ENCODE assay signal across 28 cellular contexts in genomic region chr5:105640328-105640727, GRCh38.
"Had no signal": no experiment of that assay in that cellular context is flagged by ENCODE, and none has a peak within 500 bp of the region (broad histone marks: within the 10 kb centered on the region; RNA-seq: fewer than 3 reads in every experiment).

No MANE protein-coding gene starts in this region.

- H3K4me1 ChIP-seq: ascending aorta had no signal

- H3K9me3 ChIP-seq: ascending aorta had no signal

- H3K27me3 ChIP-seq: ascending aorta had no signal

- H3K4me3 ChIP-seq: ascending aorta had no signal

- H3K36me3 ChIP-seq: ascending aorta, WERI-Rb-1 had no signal

- H3K27ac ChIP-seq: ascending aorta, WERI-Rb-1 had no signal

- ATAC-seq: activated CD4-positive, alpha-beta T cell treated with anti-CD3 and anti-CD28 coated beads for 36 hours; activated CD4-positive, CD25-positive, alpha-beta regulatory T cell treated with anti-CD3 and anti-CD28 coated beads, Interleukin-2, amount 50 U/mL, for 24 hours; activated CD8-positive, alpha-beta memory T cell treated with anti-CD3 and anti-CD28 coated beads, Interleukin-2, amount 10 ng/mL, durations not matched to agents 7 days and 5 days; activated CD8-positive, alpha-beta T cell treated with anti-CD3 and anti-CD28 coated beads, Interleukin-2, amount 10 ng/mL, durations not matched to agents 7 days and 5 days; activated naive CD8-positive, alpha-beta T cell treated with anti-CD3 and anti-CD28 coated beads, Interleukin-2, amount 50 U/mL, for 24 hours had no signal

- DNase-seq: activated CD4-positive, alpha-beta memory T cell treated with anti-CD3 and anti-CD28 coated beads, Interleukin-2, amount 10 ng/mL, durations not matched to agents 7 days and 5 days; activated CD4-positive, alpha-beta T cell treated with anti-CD3 and anti-CD28 coated beads for 1 hour; activated CD4-positive, alpha-beta T cell treated with anti-CD3 and anti-CD28 coated beads for 36 hours; activated CD4-positive, alpha-beta T cell treated with anti-CD3 and anti-CD28 coated beads for 48 hours; activated CD4-positive, alpha-beta T cell treated with anti-CD3 and anti-CD28 coated beads, Interleukin-2, amount 10 ng/mL, durations not matched to agents 7 days and 5 days; activated CD4-positive, alpha-beta T cell treated with anti-CD3 and anti-CD28 coated beads, Interleukin-2, amount 50 U/mL, for 48 hours; activated CD4-positive, CD25-positive, alpha-beta regulatory T cell; activated CD8-positive, alpha-beta memory T cell treated with anti-CD3 and anti-CD28 coated beads for 24 hours; activated CD8-positive, alpha-beta memory T cell treated with anti-CD3 and anti-CD28 coated beads, Interleukin-2, amount 10 ng/mL, durations not matched to agents 7 days and 5 days; activated CD8-positive, alpha-beta memory T cell treated with anti-CD3 and anti-CD28 coated beads, Interleukin-2, amount 50 U/mL, for 48 hours; activated CD8-positive, alpha-beta T cell treated with anti-CD3 and anti-CD28 coated beads, Interleukin-2, amount 10 ng/mL, durations not matched to agents 7 days and 5 days; activated effector memory CD4-positive, alpha-beta T cell treated with Interleukin-2 at 50 U/mL for 16 hours; activated gamma-delta T cell; activated naive CD4-positive, alpha-beta T cell treated with anti-CD3 and anti-CD28 coated beads, Interleukin-2, amount 10 ng/mL, durations not matched to agents 7 days and 5 days; activated naive CD4-positive, alpha-beta T cell treated with Interleukin-2 at 50 U/mL for 16 hours; activated naive CD8-positive, alpha-beta T cell treated with anti-CD3 and anti-CD28 coated beads, Interleukin-2, amount 10 ng/mL, durations not matched to agents 7 days and 5 days; activated naive CD8-positive, alpha-beta T cell treated with anti-CD3 and anti-CD28 coated beads, Interleukin-2, amount 50 U/mL, for 24 hours; activated T-cell treated with anti-CD3 and anti-CD28 coated beads, Interleukin-2, amount 50 U/mL, for 24 hours; activated T-cell treated with anti-CD3 and anti-CD28 coated beads, Interleukin-2, amount 50 U/mL, for 48 hours; amygdala; anterior cingulate cortex; central memory CD4-positive, alpha-beta T cell; T-helper 1 cell; T-helper 2 cell; T-helper 9 cell; WERI-Rb-1 had no signal
